9 cellular contexts compared by ENCODE assay signal in genomic region chr1:160206421-160207117, GRCh38. TPM values are rescaled to one million over a fixed set of nuclear protein-coding genes. Genes with fewer than 3 reads are reported as not detected.
A peak's percentile ranks its signal among the peaks of the same experiment; 100 is the strongest.
DNase-seq lines count a peak whose midpoint lies in the region; ATAC-seq and TF ChIP-seq lines count a peak whose summit lies in the region.
"Had no signal": no experiment of that assay in that cellular context is flagged by ENCODE, and none has a peak within 500 bp of the region (broad histone marks: within the 10 kb centered on the region; RNA-seq: fewer than 3 reads in every experiment).

No MANE protein-coding gene starts in this region.

- no peaks in the 10 kb centered on the region for H3K27me3 Mint-ChIP-seq in progenitor cell of endocrine pancreas

- ATAC-seq in HG03135 (IDR thresholded peaks at IDR 0.05; ENCODE audit: unreplicated experiment): no peak
- no peak for ATAC-seq in HG03039 (IDR thresholded peaks at IDR 0.05; ENCODE audit: unreplicated experiment)
- no peak for ATAC-seq in GM18511 (IDR thresholded peaks at IDR 0.05; ENCODE audit: unreplicated experiment)

- H3K4me1 Mint-ChIP-seq in progenitor cell of endocrine pancreas (ENCODE audit: low read depth): peaks cover 6% of the 10 kb centered on the region

- CTCF ChIA-PET in BJ (lab: Yijun Ruan, JAX): interaction anchor here (0.6 to 4.4 kb wide), 8 partner anchors 13 to 215 kb away, joined by 3 to 45 read pairs (median 5); no protein-coding TSS in a partner anchor

- no peak overlapping the region for H3K27ac Mint-ChIP-seq in progenitor cell of endocrine pancreas

- H3K36me3 Mint-ChIP-seq in progenitor cell of endocrine pancreas (ENCODE audit: insufficient read depth): peaks cover 2% of the 10 kb centered on the region

- POLR2A ChIA-PET in BJ (lab: Charles Lee): no interaction called here

- H3K9me3 Mint-ChIP-seq in progenitor cell of endocrine pancreas (ENCODE audit: low read depth): no peaks in the 10 kb centered on the region

- DNase-seq in BJ (ENCODE audit: low read depth): peak; percentile 72
- DNase-seq in HK-2 (ENCODE audit: unreplicated experiment): peak; percentile 69
- DNase-seq in UCSD-AML1 (lab: John Stamatoyannopoulos, UW; ENCODE audit: unreplicated experiment): peak; percentile 22
- peak; percentile 90 for DNase-seq in fibroblast of the aortic adventitia (ENCODE audit: low read depth)
- no peak for DNase-seq in progenitor cell of endocrine pancreas (ENCODE audit: low spot score, unreplicated experiment)

- no peaks in the 10 kb centered on the region for H3K27me3 ChIP-seq in BJ (ENCODE audit: control insufficient read depth, insufficient read depth, low read length)

- peak overlapping the region; percentile 97 for H3K4me3 ChIP-seq in BJ (ENCODE audit: low read depth, low read length)
- peak overlapping the region; percentile 91 for H3K4me3 ChIP-seq in fibroblast of the aortic adventitia (ENCODE audit: low read depth, low read length)

- TF ChIP-seq CTCF in BJ (IDR thresholded peaks at IDR 0.05; ENCODE audit: insufficient read depth, low read depth, low read length): no peak
- TF ChIP-seq CTCF in fibroblast of the aortic adventitia (IDR thresholded peaks at IDR 0.05; ENCODE audit: insufficient read depth, low read length): no peak
- TF ChIP-seq CTCF in progenitor cell of endocrine pancreas (IDR thresholded peaks at IDR 0.05; ENCODE audit: unreplicated experiment): no peak

- peaks cover 25% of the 10 kb centered on the region for H3K36me3 ChIP-seq in BJ (ENCODE audit: control insufficient read depth, insufficient read depth, low read length)

- H3K4me3 Mint-ChIP-seq in progenitor cell of endocrine pancreas (ENCODE audit: low read depth): peak overlapping the region; percentile 84

RNA-seq across cellular contexts. Expression of gene PEA15, which starts 1.4 kb away (rescaled TPM):
- polyA plus RNA-seq in BJ (2011; rRNA removed): 937 and 1,035 TPM in 2 replicates
- polyA minus RNA-seq in BJ (2011; rRNA and poly(A)+ RNA removed): 294 and 394 TPM in 2 replicates
- total RNA-seq in fibroblast of the aortic adventitia (ENCODE audit: low replicate concordance): 72.1 and 224 TPM in 2 replicates
- 31.2 and 37.6 TPM in 2 replicates for total RNA-seq in progenitor cell of endocrine pancreas

RNA-seq across cellular contexts. Expression of gene CASQ1, which starts 16.2 kb away (rescaled TPM):
- polyA plus RNA-seq in BJ (2011; rRNA removed): 1.4 and 1.5 TPM in 2 replicates
- polyA minus RNA-seq in BJ (2011; rRNA and poly(A)+ RNA removed): 0.19 and 0.46 TPM in 2 replicates
- total RNA-seq in fibroblast of the aortic adventitia (ENCODE audit: low replicate concordance): 0.18 TPM in 1 of 2 replicates, not detected in the other
- total RNA-seq in progenitor cell of endocrine pancreas: not detected in 2 replicates
- total RNA-seq: NCI-H460 had no signal

RNA-seq across cellular contexts. Expression of gene ATP1A4, which starts 55.2 kb away (rescaled TPM):
- polyA plus RNA-seq in BJ (2011; rRNA removed): not detected in 2 replicates
- not detected in 2 replicates for polyA minus RNA-seq in BJ (2011; rRNA and poly(A)+ RNA removed)
- total RNA-seq in fibroblast of the aortic adventitia (ENCODE audit: low replicate concordance) (not detected in 2 replicates), progenitor cell of endocrine pancreas (not detected in 2 replicates)
- total RNA-seq: NCI-H460 had no signal

RNA-seq across cellular contexts. Expression of gene DCAF8, which starts 55.8 kb away (rescaled TPM):
- polyA plus RNA-seq in BJ (2011; rRNA removed): 84.0 and 87.3 TPM in 2 replicates
- 45.5 and 56.8 TPM in 2 replicates for polyA minus RNA-seq in BJ (2011; rRNA and poly(A)+ RNA removed)
- total RNA-seq in fibroblast of the aortic adventitia (ENCODE audit: low replicate concordance): 63.0 and 76.6 TPM in 2 replicates
- 167 and 172 TPM in 2 replicates for total RNA-seq in progenitor cell of endocrine pancreas
